Comparison of ENCODE assay signal across 8 cellular contexts in the genomic region with DNA sequence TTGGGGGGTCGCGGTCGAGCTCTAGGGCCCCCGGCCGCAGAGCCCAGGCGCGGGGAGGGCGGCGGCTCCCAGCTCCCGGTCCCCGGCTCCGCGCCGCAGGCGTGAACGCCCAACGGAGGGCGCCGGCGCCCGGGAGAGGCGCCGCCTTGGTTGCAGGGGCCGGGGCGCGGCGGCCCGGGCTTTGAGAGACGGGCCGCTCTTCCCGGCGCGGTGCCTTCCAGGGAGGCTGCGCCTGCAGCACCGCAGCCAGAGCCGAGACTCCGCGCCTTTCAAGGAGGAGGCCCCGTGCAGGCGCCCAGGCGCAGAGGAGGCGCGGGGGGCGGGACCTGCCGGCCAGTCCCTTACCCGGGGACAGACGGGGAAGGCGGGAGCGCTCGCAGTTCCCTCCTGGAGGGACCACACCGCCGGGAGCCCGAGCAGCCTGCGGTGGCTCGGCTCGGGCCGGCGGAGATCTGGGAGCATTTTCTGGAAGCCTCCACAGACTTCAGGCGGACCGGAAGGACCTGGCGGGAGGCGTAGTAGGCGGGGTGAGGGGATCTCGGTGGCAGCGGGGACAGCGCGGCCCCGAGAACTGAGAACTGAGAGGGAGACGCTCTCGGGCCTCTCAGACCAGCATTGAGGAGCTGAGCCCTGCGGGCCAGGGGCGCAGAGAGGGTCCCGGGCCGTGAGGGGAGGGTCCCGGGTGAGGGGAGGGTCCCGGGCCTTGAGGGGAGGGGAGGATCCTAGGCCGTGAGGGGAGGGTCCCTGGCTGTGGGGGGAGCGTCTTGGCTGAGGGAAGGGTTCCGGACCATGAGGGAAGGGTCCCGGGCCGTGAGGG.
A peak's percentile ranks its signal among the peaks of the same experiment; 100 is the strongest.
DNase-seq lines count a peak whose midpoint lies in the region; ATAC-seq and TF ChIP-seq lines count a peak whose summit lies in the region.

No MANE protein-coding gene starts in this region.

- H3K4me3 ChIP-seq in AG04449 (ENCODE audit: low read depth, low read length) (peak overlapping the region; percentile 52), cardiac fibroblast (replicated peaks in 1 of 2; ENCODE audit: low read depth in 2 of 2, low read length in 2 of 2) (peak overlapping the region; percentile 44 to 52)

- no peak for DNase-seq in AG04449 (ENCODE audit: low read depth, low spot score)
- peak; percentile 32 to 78 for DNase-seq in SHP77 (lab: John Stamatoyannopoulos, UW)
- peak; percentile 18 to 20 for DNase-seq in cardiac fibroblast (ENCODE audit: low read depth in 2 of 2)
- peak; percentile 50 for DNase-seq in kidney tubule cell (ENCODE audit: low spot score)
- peak; percentile 25 for DNase-seq in stimulated activated CD4-positive, alpha-beta T cell treated with anti-CD3 and anti-CD28 coated beads, Interleukin-4, amount 100 ng/mL, for 1 hour

- ATAC-seq in GM18502 (IDR thresholded peaks at IDR 0.05; ENCODE audit: poor library complexity, unreplicated experiment) (peak; percentile 44), HG03159 (IDR thresholded peaks at IDR 0.05; ENCODE audit: unreplicated experiment) (peak; percentile 39), HG03378 (IDR thresholded peaks at IDR 0.05; ENCODE audit: unreplicated experiment) (no peak)

- TF ChIP-seq CTCF in AG04449 (IDR thresholded peaks at IDR 0.05; ENCODE audit: insufficient read depth, low read length, missing control alignments), result no peak
- TF ChIP-seq CTCF in cardiac fibroblast (IDR thresholded peaks at IDR 0.05; ENCODE audit: low read depth, low read length), result no peak

- CTCF ChIA-PET in AG04449 (lab: Yijun Ruan, JAX), result interaction anchor here (0.6 to 3.2 kb wide), 30 partner anchors 7 to 619 kb away, joined by 3 to 26 read pairs (median 4); partner anchors contain the start of gene ADPRHL1

- POLR2A ChIA-PET in AG04449 (lab: Yijun Ruan, JAX), result no interaction called here
